ENCODE assay signal across 8 cellular contexts in genomic region chr17:32444301-32445074, GRCh38. TPM values are rescaled to one million over a fixed set of nuclear protein-coding genes. Genes with fewer than 3 reads are reported as not detected.
DNase-seq lines count a peak whose midpoint lies in the region; ATAC-seq and TF ChIP-seq lines count a peak whose summit lies in the region.

PSMD11 (plus strand) TSS chr17:32444510; CDS start chr17:32444524, 14 bp downstream.

- peaks cover 6% of the 10 kb centered on the region for H3K27me3 Mint-ChIP-seq in activated T-cell treated with anti-CD3 and anti-CD28 coated beads, Interleukin-2, amount 50 U/mL, for 24 hours

- no peaks in the 10 kb centered on the region for H3K9me3 ChIP-seq in mucosa of stomach (ENCODE audit: control insufficient read depth, low read length)

- H3K27me3 ChIP-seq in mucosa of stomach (ENCODE audit: control insufficient read depth, insufficient read depth, low read length): no peaks in the 10 kb centered on the region

- H3K36me3 ChIP-seq in mucosa of stomach (ENCODE audit: control insufficient read depth, insufficient read depth, low read length): no peaks in the 10 kb centered on the region

- H3K9ac ChIP-seq in mucosa of stomach (ENCODE audit: low read length): peak within 1 kb of the TSS; percentile 85

- H3K36me3 Mint-ChIP-seq in activated T-cell treated with anti-CD3 and anti-CD28 coated beads, Interleukin-2, amount 50 U/mL, for 24 hours (ENCODE audit: low read depth): peaks cover 46% of the 10 kb centered on the region

- no peaks in the 10 kb centered on the region for H3K9me3 Mint-ChIP-seq in activated T-cell treated with anti-CD3 and anti-CD28 coated beads, Interleukin-2, amount 50 U/mL, for 24 hours

- TF ChIP-seq POLR2A in erythroblast (IDR thresholded peaks at IDR 0.05; ENCODE audit: low read length): peak; percentile 73

- H3K4me1 Mint-ChIP-seq in activated T-cell treated with anti-CD3 and anti-CD28 coated beads, Interleukin-2, amount 50 U/mL, for 24 hours (ENCODE audit: low read depth): peaks cover 43% of the 10 kb centered on the region

- peak within 1 kb of the TSS; percentile 26 for H3K4me3 ChIP-seq in mucosa of stomach (ENCODE audit: low read length)

- ATAC-seq in GM21619 (IDR thresholded peaks at IDR 0.05; ENCODE audit: unreplicated experiment): peak; percentile 91

- DNase-seq in DMS53 treated with DMSO at 0.1 percent for 48 hours (lab: John Stamatoyannopoulos, UW; ENCODE audit: unreplicated experiment) (peak; percentile 81), KBM-7 (peak; percentile 99), erythroblast (lab: John Stamatoyannopoulos, UW) (peak; percentile 97 to 98)
- peak; percentile 99 for DNase-seq in activated T-cell treated with anti-CD3 and anti-CD28 coated beads, Interleukin-2, amount 50 U/mL, for 24 hours
- DNase-seq in stimulated activated CD8-positive, alpha-beta memory T cell treated with anti-CD3 and anti-CD28 coated beads, Interleukin-7, amount 100 ng/mL, for 1 hour (ENCODE audit: low read depth in 2 of 2): peak; percentile 96 to 97

- H3K4me3 Mint-ChIP-seq in activated T-cell treated with anti-CD3 and anti-CD28 coated beads, Interleukin-2, amount 50 U/mL, for 24 hours: peak within 1 kb of the TSS; percentile 83

- in situ Hi-C loops in KBM-7 (cut with MboI; ENCODE audit: low pct_unique_long_range_greater_than_20kb, low sequenced_read_pairs): no loop called here

- H3K27ac Mint-ChIP-seq in activated T-cell treated with anti-CD3 and anti-CD28 coated beads, Interleukin-2, amount 50 U/mL, for 24 hours: peak within 1 kb of the TSS; percentile 87

- no peaks in the 10 kb centered on the region for H3K4me1 ChIP-seq in mucosa of stomach (ENCODE audit: control insufficient read depth, insufficient read depth, low read length)

TF ChIP-seq in PFSK-1, 5 proteins besides CTCF, POLR2A, EP300 and RAD21:
- TF ChIP-seq SIN3A (IDR thresholded peaks at IDR 0.05; ENCODE audit: borderline replicate concordance, insufficient read depth, low read length) (peak; percentile 46; the same call in 1 of the 2 replicates), REST (IDR thresholded peaks at IDR 0.05; ENCODE audit: insufficient read depth in 1 of 2, low read depth in 2 of 2, low read length in 2 of 2) (no peak), POLR2AphosphoS5 (IDR thresholded peaks at IDR 0.05; ENCODE audit: low read depth, low read length) (peak; percentile 83), FOXP2 (optimal IDR thresholded peaks at IDR 0.05; ENCODE audit: borderline replicate concordance, extremely low read depth, extremely low read length, insufficient read depth) (peak; percentile 70), TAF1 (IDR thresholded peaks at IDR 0.05; ENCODE audit: borderline replicate concordance, insufficient read depth, low read length) (peak; percentile 91)

RNA-seq across cellular contexts. Expression of gene PSMD11, which starts in this region (rescaled TPM):
- 69.4 TPM for polyA plus RNA-seq in PFSK-1 (2012; ENCODE audit: insufficient read length, low read depth)

Comparison
In these comparisons a context has a peak if more than half of its experiments do, and no peak if none do; other contexts are left out.
1. Peak in every context shown above with its lines: DNase-seq, ATAC-seq and H3K4me3 ChIP-seq.